ENCODE assay signal across 18 cellular contexts in the genomic region with DNA sequence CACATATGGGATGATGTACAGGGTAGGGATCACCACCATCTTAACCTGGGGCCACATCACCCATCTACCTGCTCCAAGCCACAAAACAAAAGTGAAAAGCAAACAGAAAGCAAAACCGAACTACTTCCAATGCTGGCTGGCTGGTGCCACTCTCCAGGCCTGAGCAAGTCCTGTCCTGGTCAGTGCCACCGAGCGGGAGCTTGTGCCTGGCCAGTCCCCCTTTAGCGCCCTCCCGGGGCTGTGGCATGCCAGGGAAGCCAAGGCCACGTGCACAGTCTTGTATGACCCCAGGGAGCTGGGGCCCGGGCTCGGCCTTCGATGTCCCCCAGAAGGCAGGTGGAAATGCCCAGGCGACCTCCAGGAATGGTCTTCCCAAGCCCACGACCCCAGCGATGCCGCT. TPM values are rescaled to one million over a fixed set of nuclear protein-coding genes. Genes with fewer than 3 reads are reported as not detected.
DNase-seq lines count a peak whose midpoint lies in the region; ATAC-seq lines count a peak whose summit lies in the region.
"Had no signal": no experiment of that assay in that cellular context is flagged by ENCODE, and none has a peak within 500 bp of the region (broad histone marks: within the 10 kb centered on the region; RNA-seq: fewer than 3 reads in every experiment).

No MANE protein-coding gene starts in this region.

- H3K36me3 Mint-ChIP-seq in activated T-cell treated with anti-CD3 and anti-CD28 coated beads, Interleukin-2, amount 50 U/mL, for 72 hours (ENCODE audit: insufficient read depth in 2 of 2), result peaks cover 15 to 36% of the 10 kb centered on the region in 2 donors
- H3K36me3 Mint-ChIP-seq in activated T-helper 17 cell treated with anti-CD3 and anti-CD28 coated beads, Interleukin-2, amount 50 U/mL, for 72 hours (ENCODE audit: low read depth), result peaks cover 98% of the 10 kb centered on the region
- peaks cover 0 to 32% (median 3%) of the 10 kb centered on the region in 3 donors for H3K36me3 Mint-ChIP-seq in naive thymus-derived CD8-positive, alpha-beta T cell

- peak overlapping the region; percentile 79 for H3K27ac Mint-ChIP-seq in activated T-cell treated with anti-CD3 and anti-CD28 coated beads, Interleukin-2, amount 50 U/mL, for 72 hours
- peak overlapping the region; percentile 46 for H3K27ac Mint-ChIP-seq in activated T-helper 17 cell treated with anti-CD3 and anti-CD28 coated beads, Interleukin-2, amount 50 U/mL, for 72 hours
- H3K27ac Mint-ChIP-seq in naive thymus-derived CD8-positive, alpha-beta T cell, result peak overlapping the region in 9 of 10 donors; percentile 43 to 90 (median 82)

- no peak for DNase-seq in activated T-cell treated with anti-CD3 and anti-CD28 coated beads, Interleukin-2, amount 50 U/mL, for 72 hours
- no peak for DNase-seq in activated T-cell treated with anti-CD3 and anti-CD28 coated beads, Interleukin-2, amount 50 U/mL, for 48 hours
- no peak for DNase-seq in naive thymus-derived CD8-positive, alpha-beta T cell
- DNase-seq in NOMO-1 treated with dmso at 0.1 percent for 144 hours (lab: John Stamatoyannopoulos, UW; ENCODE audit: unreplicated experiment), result no peak
- DNase-seq in mesenteric fat pad (ENCODE audit: low spot score), result no peak
- no peak for DNase-seq in NCI-H128 (lab: John Stamatoyannopoulos, UW; ENCODE audit: unreplicated experiment)
- DNase-seq: activated CD4-positive, CD25-positive, alpha-beta regulatory T cell; activated gamma-delta T cell treated with Interleukin-2 at 50 U/mL for 16 hours; heart right ventricle; NCI-H1436 treated with DMSO at 0.1 percent for 48 hours; NCI-H510A; nephron progenitor cell; NK-92 treated with Interleukin-12 subunit alpha and Interleukin-12 subunit beta, amount 100 ng/mL, for 24 hours; uterus had no signal

- H3K27me3 Mint-ChIP-seq in activated T-cell treated with anti-CD3 and anti-CD28 coated beads, Interleukin-2, amount 50 U/mL, for 72 hours (ENCODE audit: low read depth), result no peaks in the 10 kb centered on the region
- H3K27me3 Mint-ChIP-seq in activated T-helper 17 cell treated with anti-CD3 and anti-CD28 coated beads, Interleukin-2, amount 50 U/mL, for 72 hours, result no peaks in the 10 kb centered on the region
- no peaks in the 10 kb centered on the region for H3K27me3 Mint-ChIP-seq in naive thymus-derived CD8-positive, alpha-beta T cell
- H3K27me3 Mint-ChIP-seq: central memory CD8-positive, alpha-beta T cell had no signal

- POLR2A ChIA-PET in naive thymus-derived CD8-positive, alpha-beta T cell (lab: Charles Lee), result interaction anchor here (12.3 kb wide), 1 partner anchor 18 kb away, joined by 457 read pairs; the partner anchor contains the start of gene NAP1L4

- ATAC-seq in activated T-cell treated with anti-CD3 and anti-CD28 coated beads, Interleukin-2, amount 50 U/mL, for 72 hours (replicated peaks in 1 of 2), result no peak
- peak; percentile 24 for ATAC-seq in GM21786 (IDR thresholded peaks at IDR 0.05; ENCODE audit: unreplicated experiment)
- ATAC-seq in activated T-helper 17 cell treated with anti-CD3 and anti-CD28 coated beads, Interleukin-2, amount 50 U/mL, for 72 hours (replicated peaks), result no peak
- no peak for ATAC-seq in naive thymus-derived CD8-positive, alpha-beta T cell
- ATAC-seq: heart right ventricle, left lobe of liver had no signal

- peak overlapping the region in 1 of 2 donors; percentile 31 for H3K4me3 Mint-ChIP-seq in activated T-cell treated with anti-CD3 and anti-CD28 coated beads, Interleukin-2, amount 50 U/mL, for 72 hours
- H3K4me3 Mint-ChIP-seq in activated T-helper 17 cell treated with anti-CD3 and anti-CD28 coated beads, Interleukin-2, amount 50 U/mL, for 72 hours, result peak overlapping the region; percentile 10
- H3K4me3 Mint-ChIP-seq in naive thymus-derived CD8-positive, alpha-beta T cell, result peak overlapping the region in 5 of 10 donors; percentile 14 to 93 (median 26)
- H3K4me3 Mint-ChIP-seq: central memory CD8-positive, alpha-beta T cell; nephron progenitor cell had no signal

- peaks cover 55% of the 10 kb centered on the region for H3K4me1 Mint-ChIP-seq in activated T-cell treated with anti-CD3 and anti-CD28 coated beads, Interleukin-2, amount 50 U/mL, for 72 hours (ENCODE audit: low read depth)
- H3K4me1 Mint-ChIP-seq in activated T-helper 17 cell treated with anti-CD3 and anti-CD28 coated beads, Interleukin-2, amount 50 U/mL, for 72 hours, result peaks cover 8% of the 10 kb centered on the region
- H3K4me1 Mint-ChIP-seq in naive thymus-derived CD8-positive, alpha-beta T cell, result peaks cover 22 to 91% (median 64%) of the 10 kb centered on the region in 4 donors
- H3K4me1 Mint-ChIP-seq: nephron progenitor cell had no signal

- H3K9me3 Mint-ChIP-seq in activated T-cell treated with anti-CD3 and anti-CD28 coated beads, Interleukin-2, amount 50 U/mL, for 72 hours, result no peaks in the 10 kb centered on the region
- H3K9me3 Mint-ChIP-seq in activated T-helper 17 cell treated with anti-CD3 and anti-CD28 coated beads, Interleukin-2, amount 50 U/mL, for 72 hours, result no peaks in the 10 kb centered on the region
- H3K9me3 Mint-ChIP-seq in naive thymus-derived CD8-positive, alpha-beta T cell, result no peaks in the 10 kb centered on the region
- H3K9me3 Mint-ChIP-seq: central memory CD8-positive, alpha-beta T cell; nephron progenitor cell had no signal

RNA-seq across cellular contexts. Expression of gene NAP1L4, which starts 17.9 kb away (rescaled TPM):
- 100 to 1,000 TPM; 421 to 504 TPM for total RNA-seq in activated T-cell treated with anti-CD3 and anti-CD28 coated beads, Interleukin-2, amount 50 U/mL, for 72 hours
- total RNA-seq in activated T-helper 17 cell treated with anti-CD3 and anti-CD28 coated beads, Interleukin-2, amount 50 U/mL, for 72 hours, result 100 to 1,000 TPM; 301 to 344 TPM
- 100 to 1,000 TPM; 455 to 471 TPM for total RNA-seq in naive thymus-derived CD8-positive, alpha-beta T cell
- polyA plus RNA-seq in naive thymus-derived CD8-positive, alpha-beta T cell, result 100 to 1,000 TPM; 169 to 207 (median 201) TPM
- total RNA-seq in mesenteric fat pad, result 96.1 TPM

RNA-seq across cellular contexts. Expression of gene CARS1, which starts 47.2 kb away (rescaled TPM):
- total RNA-seq in activated T-cell treated with anti-CD3 and anti-CD28 coated beads, Interleukin-2, amount 50 U/mL, for 72 hours, result 100 to 1,000 TPM; 217 to 224 TPM
- 10 to 100 TPM; 81.4 to 84.9 TPM for total RNA-seq in activated T-helper 17 cell treated with anti-CD3 and anti-CD28 coated beads, Interleukin-2, amount 50 U/mL, for 72 hours
- 100 to 1,000 TPM; 131 TPM for total RNA-seq in naive thymus-derived CD8-positive, alpha-beta T cell
- polyA plus RNA-seq in naive thymus-derived CD8-positive, alpha-beta T cell, result 10 to 100 TPM; 31.4 to 70.2 (median 60.0) TPM
- total RNA-seq in mesenteric fat pad, result 69.4 TPM
